Comparison of ENCODE assay signal across 8 cellular contexts in the genomic region with DNA sequence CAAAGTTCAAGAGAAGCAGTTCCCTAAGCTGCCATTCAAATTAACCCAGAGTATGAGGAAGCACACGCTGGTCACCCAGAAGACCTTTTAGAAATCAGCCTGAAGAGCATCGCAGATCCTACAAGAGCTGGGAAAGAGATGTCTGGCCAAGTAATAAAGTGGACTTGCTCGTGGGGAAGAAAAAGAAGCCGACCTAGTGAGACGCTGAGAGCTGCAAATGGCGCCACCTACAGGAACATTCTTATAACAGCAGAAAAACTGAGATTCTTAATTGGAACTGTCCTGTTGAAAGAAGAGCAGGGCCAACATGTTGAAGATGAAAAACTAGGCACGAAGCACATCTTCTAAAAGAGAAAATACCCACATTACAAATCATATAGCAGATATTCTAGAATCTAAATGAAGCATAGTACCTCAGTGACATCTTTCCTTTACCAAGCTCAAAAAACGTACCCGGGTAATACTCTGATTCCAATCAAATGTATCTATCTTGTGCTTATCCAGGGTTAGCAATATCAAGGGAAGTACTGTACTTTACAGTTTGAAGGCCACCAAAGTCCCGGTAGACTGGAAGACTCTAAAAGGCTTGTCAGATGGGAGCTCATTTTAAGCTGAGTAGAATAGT. TPM values are rescaled to one million over a fixed set of nuclear protein-coding genes. Genes with fewer than 3 reads are reported as not detected.
DNase-seq lines count a peak whose midpoint lies in the region; ATAC-seq and TF ChIP-seq lines count a peak whose summit lies in the region.

No MANE protein-coding gene starts in this region.

- H3K36me3 Mint-ChIP-seq in activated naive CD4-positive, alpha-beta T cell treated with anti-CD3 and anti-CD28 coated beads, Interleukin-2, amount 50 U/mL, for 24 hours = no peaks in the 10 kb centered on the region

- no peak overlapping the region for H3K27ac Mint-ChIP-seq in activated naive CD4-positive, alpha-beta T cell treated with anti-CD3 and anti-CD28 coated beads, Interleukin-2, amount 50 U/mL, for 24 hours

- H3K36me3 ChIP-seq in Peyer's patch (no peaks in the 10 kb centered on the region), ovary (no peaks in the 10 kb centered on the region)

- H3K4me1 ChIP-seq in Peyer's patch (peaks cover 0 to 12% (median 0%) of the 10 kb centered on the region in 4 donors), ovary (ENCODE audit: insufficient read depth) (no peaks in the 10 kb centered on the region)

- no peaks in the 10 kb centered on the region for H3K9me3 Mint-ChIP-seq in activated naive CD4-positive, alpha-beta T cell treated with anti-CD3 and anti-CD28 coated beads, Interleukin-2, amount 50 U/mL, for 24 hours

- peak overlapping the region; percentile 31 for H3K4me3 Mint-ChIP-seq in activated naive CD4-positive, alpha-beta T cell treated with anti-CD3 and anti-CD28 coated beads, Interleukin-2, amount 50 U/mL, for 24 hours

- 17 to 20% (median 19%) methylated on average over 10 of the region's 10 CpGs for WGBS in ovary, 3 donors

- H3K4me1 Mint-ChIP-seq in activated naive CD4-positive, alpha-beta T cell treated with anti-CD3 and anti-CD28 coated beads, Interleukin-2, amount 50 U/mL, for 24 hours = peaks cover 36% of the 10 kb centered on the region

- H3K27ac ChIP-seq in Peyer's patch (peak overlapping the region in 1 of 4 donors; percentile 3), ovary (peak overlapping the region in 1 of 2 donors; percentile 13)

- TF ChIP-seq CTCF in LNCaP clone FGC (IDR thresholded peaks at IDR 0.05; ENCODE audit: control insufficient read depth, extremely low read depth, insufficient read depth) (peak; percentile 75), Peyer's patch (IDR thresholded peaks at IDR 0.05) (peak; percentile 45 to 92 (median 80)), ovary (IDR thresholded peaks at IDR 0.05) (peak; percentile 69 to 87 (median 86))

- intact Hi-C loops in ovary (cut with DNase I) = loop anchor here in 3 of 4 donors (10.0 kb wide), 6 partner anchors 61 to 861 kb away; a partner anchor contains a TSS

- ATAC-seq in GM19463 (IDR thresholded peaks at IDR 0.05; ENCODE audit: unreplicated experiment) = no peak

- no peaks in the 10 kb centered on the region for H3K9me3 ChIP-seq in Peyer's patch
- no peaks in the 10 kb centered on the region for H3K9me3 ChIP-seq in ovary

- TF ChIP-seq EP300 in ovary (IDR thresholded peaks at IDR 0.05) = no peak

- H3K4me3 ChIP-seq in LNCaP clone FGC (ENCODE audit: low read depth, low read length) (no peak overlapping the region), Peyer's patch (no peak overlapping the region), ovary (no peak overlapping the region)

- H3K27me3 ChIP-seq in Peyer's patch (no peaks in the 10 kb centered on the region), ovary (no peaks in the 10 kb centered on the region)

- H3K27me3 Mint-ChIP-seq in activated naive CD4-positive, alpha-beta T cell treated with anti-CD3 and anti-CD28 coated beads, Interleukin-2, amount 50 U/mL, for 24 hours = no peaks in the 10 kb centered on the region

- peak; percentile 18 to 57 for DNase-seq in NCI-H524 (lab: John Stamatoyannopoulos, UW)
- no peak for DNase-seq in NCI-H524 treated with DMSO at 0.1 percent for 48 hours (lab: John Stamatoyannopoulos, UW)
- peak; percentile 60 for DNase-seq in LNCaP clone FGC (ENCODE audit: low read depth)
- peak in 1 of 3 donors; percentile 67 for DNase-seq in Peyer's patch
- peak; percentile 75 for DNase-seq in glomerular endothelial cell (ENCODE audit: extremely low read depth, low read depth, low spot score)
- DNase-seq in ovary = peak; percentile 49 to 70 (median 53)

- TF ChIP-seq POLR2A in Peyer's patch (IDR thresholded peaks at IDR 0.05) (no peak), ovary (IDR thresholded peaks at IDR 0.05) (no peak)

RNA-seq across cellular contexts. Expression of a gene that starts 3.9 kb away (rescaled TPM):
- total RNA-seq in Peyer's patch (10 to 100 TPM; 28.7 to 45.4 (median 33.5) TPM), glomerular endothelial cell (36.1 and 55.2 TPM in 2 replicates), ovary (10 to 100 TPM; 33.5 to 72.2 (median 54.0) TPM)
- 10 to 100 TPM; 22.0 to 48.5 TPM for polyA plus RNA-seq in ovary
